Comparison of ENCODE assay signal across 16 cellular contexts in the genomic region with DNA sequence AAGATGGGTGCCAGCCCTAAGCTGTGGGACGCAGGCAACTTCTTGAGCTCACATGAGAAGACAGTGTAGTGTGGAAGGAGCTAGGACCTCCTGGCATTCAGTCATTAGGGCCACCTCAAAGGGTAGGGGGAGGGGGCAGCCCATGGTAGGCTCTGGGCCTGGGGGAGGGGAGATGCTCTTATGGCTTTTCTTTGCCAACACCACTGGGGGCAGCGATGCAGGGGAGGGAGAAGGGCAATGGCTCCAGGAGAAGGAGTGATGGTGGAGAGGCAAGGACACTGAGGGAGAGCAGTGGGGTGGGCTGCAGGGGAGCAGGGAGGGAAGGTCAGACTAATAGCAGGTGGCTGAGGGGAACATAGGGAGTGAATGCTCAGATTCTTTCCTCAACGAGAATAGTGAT.
DNase-seq lines count a peak whose midpoint lies in the region; ATAC-seq and TF ChIP-seq lines count a peak whose summit lies in the region.
"Had no signal": no experiment of that assay in that cellular context is flagged by ENCODE, and none has a peak within 500 bp of the region (broad histone marks: within the 10 kb centered on the region; RNA-seq: fewer than 3 reads in every experiment).

No MANE protein-coding gene starts in this region.

- BruUV-seq in Calu3 (replicated peaks; lab: Mats Ljungman, UMichigan): no TSS peak

- peak overlapping the region; percentile 47 for H3K27ac ChIP-seq in iPS-20b (ENCODE audit: low read length)
- H3K27ac ChIP-seq: body of pancreas had no signal

- H3K36me3 Mint-ChIP-seq in Calu3 (ENCODE audit: insufficient read depth, unreplicated experiment): peaks cover 8% of the 10 kb centered on the region
- peaks cover 0 to 16% of the 10 kb centered on the region in 2 donors for H3K36me3 Mint-ChIP-seq in activated naive CD4-positive, alpha-beta T cell treated with anti-CD3 and anti-CD28 coated beads, Interleukin-2, amount 50 U/mL, for 72 hours

- H3K4me1 ChIP-seq in iPS-20b (ENCODE audit: insufficient read depth, low read length): peaks cover 4% of the 10 kb centered on the region; the same call in 1 of the 2 replicates
- H3K4me1 ChIP-seq: body of pancreas had no signal

- no peaks in the 10 kb centered on the region for H3K4me1 Mint-ChIP-seq in Calu3 (ENCODE audit: low read depth, unreplicated experiment)
- H3K4me1 Mint-ChIP-seq: CD4-positive, alpha-beta memory T cell had no signal

- DNase-seq in Calu3 (peak; percentile 15), H7 (peak; percentile 82), RKO (ENCODE audit: low spot score) (peak; percentile 8), NCI-H526 treated with DMSO at 0.1 percent for 48 hours (lab: John Stamatoyannopoulos, UW) (no peak), amniotic stem cell (lab: John Stamatoyannopoulos, UW) (no peak)
- no peak for DNase-seq in activated naive CD4-positive, alpha-beta T cell treated with anti-CD3 and anti-CD28 coated beads, Interleukin-2, amount 50 U/mL, for 72 hours (ENCODE audit: low spot score in 2 of 2)
- DNase-seq: activated gamma-delta T cell; body of pancreas; CD4-positive, alpha-beta memory T cell; GDM1; NCI-H1436 treated with DMSO at 0.1 percent for 48 hours; right cardiac atrium; stimulated activated CD4-positive, alpha-beta T cell treated with anti-CD3 and anti-CD28 coated beads, Interleukin-4, amount 100 ng/mL, for 24 hours had no signal

- CTCF ChIA-PET in Calu3 (lab: Charles Lee): interaction anchor here (1.0 kb wide), 1 partner anchor 38 kb away, joined by 3 read pairs; no protein-coding TSS in a partner anchor

- H3K36me3 ChIP-seq in H7 (replicated peaks; ENCODE audit: control insufficient read depth, insufficient read depth, low read length) (peaks cover 13% of the 10 kb centered on the region), iPS-20b (ENCODE audit: insufficient read depth, low read depth, low read length) (peaks cover 78% of the 10 kb centered on the region)

- intact Hi-C loops in Calu3 (cut with micrococcal nuclease; ENCODE audit: unreplicated experiment): no loop called here

- ATAC-seq in activated naive CD4-positive, alpha-beta T cell treated with anti-CD3 and anti-CD28 coated beads, Interleukin-2, amount 50 U/mL, for 72 hours: no peak
- ATAC-seq: body of pancreas had no signal

- H3K27me3 ChIP-seq in H7 (ENCODE audit: control insufficient read depth, insufficient read depth, low read length) (no peaks in the 10 kb centered on the region), iPS-20b (ENCODE audit: insufficient read depth, low read length) (no peaks in the 10 kb centered on the region)
- H3K27me3 ChIP-seq: body of pancreas had no signal

- H3K9ac ChIP-seq in iPS-20b (ENCODE audit: low read depth, low read length): no peak overlapping the region

- TF ChIP-seq CTCF in Calu3 (IDR thresholded peaks at IDR 0.05; ENCODE audit: unreplicated experiment): no peak

- no peaks in the 10 kb centered on the region for H3K9me3 ChIP-seq in iPS-20b (ENCODE audit: insufficient read depth, low read depth, low read length)
- H3K9me3 ChIP-seq: body of pancreas had no signal

- H3K27me3 Mint-ChIP-seq in Calu3 (ENCODE audit: unreplicated experiment): no peaks in the 10 kb centered on the region
- H3K27me3 Mint-ChIP-seq: CD4-positive, alpha-beta memory T cell; type B pancreatic cell had no signal

- H3K9me3 Mint-ChIP-seq in Calu3 (ENCODE audit: low read depth, unreplicated experiment): no peaks in the 10 kb centered on the region
- H3K9me3 Mint-ChIP-seq in activated naive CD4-positive, alpha-beta T cell treated with anti-CD3 and anti-CD28 coated beads, Interleukin-2, amount 50 U/mL, for 72 hours: no peaks in the 10 kb centered on the region
- H3K9me3 Mint-ChIP-seq: CD4-positive, alpha-beta memory T cell; nephron; type B pancreatic cell had no signal

- H3K4me3 ChIP-seq in H7 (ENCODE audit: insufficient read depth, low read depth, low read length): no peak overlapping the region
- H3K4me3 ChIP-seq in iPS-20b (ENCODE audit: low read length): no peak overlapping the region
- H3K4me3 ChIP-seq: body of pancreas had no signal

- no peak overlapping the region for H3K27ac Mint-ChIP-seq in Calu3 (ENCODE audit: unreplicated experiment)
- H3K27ac Mint-ChIP-seq in activated naive CD4-positive, alpha-beta T cell treated with anti-CD3 and anti-CD28 coated beads, Interleukin-2, amount 50 U/mL, for 72 hours: peak overlapping the region in 1 of 2 donors; percentile 5
- H3K27ac Mint-ChIP-seq: nephron, type B pancreatic cell had no signal

- H3K4me3 Mint-ChIP-seq in Calu3 (ENCODE audit: low read depth, unreplicated experiment): no peak overlapping the region
- H3K4me3 Mint-ChIP-seq: CD4-positive, alpha-beta memory T cell; nephron; type B pancreatic cell had no signal

Comparison
In these comparisons a context has a peak if more than half of its experiments do, and no peak if none do; other contexts are left out.
1. DNase-seq: peak in Calu3 (single experiment), H7 (single experiment) and RKO (single experiment); none in NCI-H526 treated with DMSO at 0.1 percent for 48 hours (single experiment), amniotic stem cell (single experiment) and activated naive CD4-positive, alpha-beta T cell treated with anti-CD3 and anti-CD28 coated beads, Interleukin-2, amount 50 U/mL, for 72 hours (0 of 2).